8 cellular contexts compared by ENCODE assay signal in the genomic region with DNA sequence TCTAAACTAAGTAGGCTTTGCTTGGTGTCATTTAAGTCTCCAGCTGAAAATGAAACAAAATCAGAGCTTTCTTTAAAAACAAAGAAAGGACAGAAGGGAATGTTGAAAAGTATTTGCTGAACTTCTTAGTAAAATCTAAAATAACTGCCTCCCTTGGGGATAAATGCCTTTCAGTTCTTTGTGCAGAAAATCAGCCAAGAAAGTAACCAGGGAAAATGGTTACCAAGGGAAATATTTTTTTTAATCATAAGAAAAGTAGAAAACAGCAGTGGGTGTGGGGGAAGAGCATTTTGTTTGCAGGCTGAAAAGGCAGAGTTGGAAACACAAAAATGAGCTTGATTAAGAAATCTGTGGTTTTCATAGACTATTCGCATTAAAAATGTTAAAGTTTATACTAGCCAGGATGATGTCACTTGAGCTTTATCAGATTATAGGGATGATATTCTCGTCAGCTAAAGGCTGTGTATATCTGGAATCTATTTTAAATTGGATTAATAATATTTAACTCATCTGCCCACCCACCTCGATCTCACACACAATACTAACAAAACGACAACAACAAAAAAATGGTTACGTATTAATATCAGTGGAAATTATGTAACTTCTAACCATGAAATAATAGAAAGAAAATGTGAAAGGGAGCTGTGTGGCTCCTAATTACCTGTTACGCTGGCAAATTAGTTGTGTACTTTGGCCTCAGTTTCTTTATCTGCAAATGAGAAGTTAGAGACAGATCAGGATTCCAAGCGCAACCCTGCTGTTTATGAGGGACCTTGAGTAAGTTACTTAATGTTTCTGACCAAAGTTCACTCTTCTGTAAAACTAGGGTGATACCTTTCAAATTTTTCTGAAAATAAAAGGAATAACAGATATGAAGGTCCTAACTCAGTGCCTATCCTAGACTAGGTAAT. TPM values are rescaled to one million over a fixed set of nuclear protein-coding genes. Genes with fewer than 3 reads are reported as not detected.
DNase-seq lines count a peak whose midpoint lies in the region; ATAC-seq and TF ChIP-seq lines count a peak whose summit lies in the region.

Gene ECM2, minus strand, starts transcription at position 51 of the 911 bp plus-strand sequence. CDS start 13,124 bp downstream, outside the sequence.

- in situ Hi-C loops in gastrocnemius medialis (cut with MboI; ENCODE audit: low sequenced_read_pairs in 4 of 4): no loop called here

- H3K27me3 ChIP-seq in hepatocyte: no peaks in the 10 kb centered on the region
- H3K27me3 ChIP-seq in gastrocnemius medialis: no peaks in the 10 kb centered on the region

- WGBS in hepatocyte (ENCODE audit: low lambda C conversion rate, missing lambda C conversion rate): 64% methylated on average over 7 of the region's 7 CpGs

- intact Hi-C loops in gastrocnemius medialis (cut with DNase I; ENCODE audit: low total_unique reads): no loop called here

- DNase-seq in ELR (ENCODE audit: low read depth): peak; percentile 4
- peak; percentile 43 for DNase-seq in astrocyte of the hippocampus (ENCODE audit: low read depth, low spot score)
- DNase-seq in hepatocyte (ENCODE audit: low spot score): peak; percentile 42
- no peak for DNase-seq in gastrocnemius medialis
- DNase-seq in T-helper 2 cell: no peak
- no peak for DNase-seq in activated effector memory CD4-positive, alpha-beta T cell treated with Interleukin-2 at 50 U/mL for 16 hours
- DNase-seq in effector CD8-positive, alpha-beta T cell (lab: John Stamatoyannopoulos, UW): no peak

- peak within 1 kb of the TSS; percentile 20 for H2AFZ ChIP-seq in hepatocyte

- H3K79me2 ChIP-seq in hepatocyte: no peaks in the 10 kb centered on the region

- ATAC-seq in gastrocnemius medialis (peak; percentile 26 to 30), HG02981 (IDR thresholded peaks at IDR 0.05; ENCODE audit: unreplicated experiment) (no peak)

- H4K20me1 ChIP-seq in hepatocyte (ENCODE audit: insufficient read depth, poor library complexity, severe bottlenecking): no peaks in the 10 kb centered on the region

- H3K36me3 ChIP-seq in hepatocyte (replicated peaks; ENCODE audit: insufficient read depth, low read depth) (no peaks in the 10 kb centered on the region), gastrocnemius medialis (no peaks in the 10 kb centered on the region)

- H3K27ac ChIP-seq in hepatocyte: peak within 1 kb of the TSS; percentile 65
- peak within 1 kb of the TSS; percentile 45 to 69 (median 53) for H3K27ac ChIP-seq in gastrocnemius medialis

- H3K9me3 ChIP-seq in hepatocyte (ENCODE audit: low read depth) (no peaks in the 10 kb centered on the region), gastrocnemius medialis (no peaks in the 10 kb centered on the region)

- no peaks in the 10 kb centered on the region for H3K4me1 ChIP-seq in hepatocyte (ENCODE audit: insufficient read depth)
- no peaks in the 10 kb centered on the region for H3K4me1 ChIP-seq in gastrocnemius medialis

- H3K4me2 ChIP-seq in hepatocyte: peak within 1 kb of the TSS; percentile 67

- TF ChIP-seq CTCF in hepatocyte (IDR thresholded peaks at IDR 0.05; ENCODE audit: poor library complexity) (no peak), gastrocnemius medialis (IDR thresholded peaks at IDR 0.05 in 4 of 5, conservative IDR thresholded peaks at IDR 0.05 in 1 of 5) (no peak)

- H3K4me3 ChIP-seq in hepatocyte (peak within 1 kb of the TSS; percentile 2), gastrocnemius medialis (peak within 1 kb of the TSS; percentile 21 to 42 (median 40))

- TF ChIP-seq POLR2A in gastrocnemius medialis (IDR thresholded peaks at IDR 0.05): no peak

- no peaks in the 10 kb centered on the region for H3K9me2 ChIP-seq in hepatocyte (replicated peaks; ENCODE audit: insufficient read depth)

RNA-seq across cellular contexts. Expression of gene ECM2, which starts in this region (rescaled TPM):
- total RNA-seq in hepatocyte: 15.9 and 20.8 TPM in 2 replicates
- polyA plus RNA-seq in hepatocyte: 1.1 and 4.0 TPM in 2 replicates
- total RNA-seq in gastrocnemius medialis: 1 to 10 TPM; 1.5 to 9.7 (median 3.9) TPM

Comparison
In these comparisons a context has a peak if more than half of its experiments do, and no peak if none do; other contexts are left out.
1. DNase-seq: peak in ELR (single experiment), astrocyte of the hippocampus (single experiment) and hepatocyte (single experiment); none in gastrocnemius medialis (0 of 2), T-helper 2 cell (0 of 5), activated effector memory CD4-positive, alpha-beta T cell treated with Interleukin-2 at 50 U/mL for 16 hours (single experiment) and effector CD8-positive, alpha-beta T cell (single experiment).